ENCODE assay signal across 1 cellular context in the genomic region with DNA sequence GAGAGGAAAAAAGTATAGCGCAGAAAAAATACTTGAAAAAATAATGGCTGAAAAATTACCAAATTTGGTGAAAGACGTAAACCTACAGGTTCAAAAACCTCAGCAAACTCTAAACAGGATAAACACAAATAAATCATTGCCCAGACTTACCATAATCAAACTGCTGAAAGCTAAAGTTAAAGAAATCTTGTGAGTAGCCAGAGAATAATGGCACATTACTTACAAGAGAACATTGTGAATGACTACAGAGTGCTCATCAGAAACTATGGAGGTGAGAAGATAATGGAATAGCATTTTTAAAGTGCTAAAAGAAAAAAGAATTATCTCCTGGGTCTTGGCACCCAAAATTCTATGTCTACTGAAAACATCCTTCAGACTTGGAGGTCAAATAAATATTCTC.
TF ChIP-seq lines count a peak whose summit lies in the region.

No MANE protein-coding gene starts in this region.

TF ChIP-seq in HepG2, 621 proteins besides CTCF, POLR2A, EP300 and RAD21:
- TF ChIP-seq PPARG (CRISPR knock-in tag; conservative IDR thresholded peaks at IDR 0.05) = no peak
- no peak for TF ChIP-seq ZNF839 (CRISPR knock-in tag; IDR thresholded peaks at IDR 0.05; ENCODE audit: borderline replicate concordance)
- peak; percentile 99 for TF ChIP-seq ZNF317 (CRISPR knock-in tag; IDR thresholded peaks at IDR 0.05)
- TF ChIP-seq MYNN (CRISPR knock-in tag; IDR thresholded peaks at IDR 0.05; ENCODE audit: low read depth) = no peak
- TF ChIP-seq BRCA1 (CRISPR knock-in tag; IDR thresholded peaks at IDR 0.05) = no peak
- TF ChIP-seq LCORL (IDR thresholded peaks at IDR 0.05) = no peak
- TF ChIP-seq LCORL (CRISPR knock-in tag; IDR thresholded peaks at IDR 0.05) = no peak
